8 cellular contexts compared by ENCODE assay signal in genomic region chr19:4343845-4344713, GRCh38. TPM values are rescaled to one million over a fixed set of nuclear protein-coding genes. Genes with fewer than 3 reads are reported as not detected.
DNase-seq lines count a peak whose midpoint lies in the region; ATAC-seq and TF ChIP-seq lines count a peak whose summit lies in the region.

No MANE protein-coding gene starts in this region.

- H3K4me3 ChIP-seq in HAP-1 = peak overlapping the region; percentile 36
- peak overlapping the region; percentile 66 for H3K4me3 ChIP-seq in smooth muscle cell

- no peak overlapping the region for H3K27ac ChIP-seq in smooth muscle cell (ENCODE audit: low read depth)

- peaks cover 5% of the 10 kb centered on the region for H3K36me3 Mint-ChIP-seq in T-helper 1 cell treated with Interleukin-12 subunit alpha and Interleukin-12 subunit beta and Interleukin-4 antibody, amounts not matched to agents 30 μg/mL and 1 μg/mL, for 36 hours (ENCODE audit: low read depth)

- ATAC-seq in left ventricle myocardium superior (no peak), GM21528 (IDR thresholded peaks at IDR 0.05; ENCODE audit: low FRiP score, unreplicated experiment) (no peak), HG02678 (IDR thresholded peaks at IDR 0.05; ENCODE audit: unreplicated experiment) (no peak), HG03025 (IDR thresholded peaks at IDR 0.05; ENCODE audit: low FRiP score, unreplicated experiment) (no peak)

- intact Hi-C loops in left ventricle myocardium superior (cut with micrococcal nuclease) = no loop called here

- H3K79me2 ChIP-seq in smooth muscle cell (ENCODE audit: low read depth) = no peaks in the 10 kb centered on the region

- no peak overlapping the region for H3K9ac ChIP-seq in smooth muscle cell (ENCODE audit: low read depth)

- peak overlapping the region; percentile 94 for H3K4me2 ChIP-seq in smooth muscle cell

- H4K20me1 ChIP-seq in smooth muscle cell (ENCODE audit: low read depth) = no peaks in the 10 kb centered on the region

- peaks cover 16% of the 10 kb centered on the region for H3K36me3 ChIP-seq in HAP-1 (replicated peaks)
- no peaks in the 10 kb centered on the region for H3K36me3 ChIP-seq in smooth muscle cell (ENCODE audit: low read depth)

- H3K27me3 Mint-ChIP-seq in T-helper 1 cell treated with Interleukin-12 subunit alpha and Interleukin-12 subunit beta and Interleukin-4 antibody, amounts not matched to agents 30 μg/mL and 1 μg/mL, for 36 hours (ENCODE audit: low read depth) = no peaks in the 10 kb centered on the region

- no peaks in the 10 kb centered on the region for H3K9me3 Mint-ChIP-seq in T-helper 1 cell treated with Interleukin-12 subunit alpha and Interleukin-12 subunit beta and Interleukin-4 antibody, amounts not matched to agents 30 μg/mL and 1 μg/mL, for 36 hours

- peak in 1 of 2 experiments; percentile 43 for DNase-seq in HAP-1 (ENCODE audit: low spot score in 2 of 2)
- DNase-seq in left ventricle myocardium superior = peak; percentile 46
- no peak for DNase-seq in smooth muscle cell (lab: John Stamatoyannopoulos, UW; ENCODE audit: unreplicated experiment)
- no peak for DNase-seq in NCI-H187 (lab: John Stamatoyannopoulos, UW)

- H3K9me3 ChIP-seq in HAP-1 (no peaks in the 10 kb centered on the region), smooth muscle cell (replicated peaks; ENCODE audit: low read depth) (no peaks in the 10 kb centered on the region)

- in situ Hi-C loops in HAP-1 (cut with MboI; ENCODE audit: low sequenced_read_pairs) = no loop called here

- H3K27me3 ChIP-seq in HAP-1 (ENCODE audit: low read depth) = no peaks in the 10 kb centered on the region
- H3K27me3 ChIP-seq in smooth muscle cell (ENCODE audit: low read depth) = no peaks in the 10 kb centered on the region

- H2AFZ ChIP-seq in smooth muscle cell (ENCODE audit: low read depth) = no peak overlapping the region

- WGBS in smooth muscle cell (ENCODE audit: low lambda C conversion rate) = 69% methylated on average over 20 of the region's 45 CpGs

- no peak for TF ChIP-seq CTCF in smooth muscle cell (IDR thresholded peaks at IDR 0.05; ENCODE audit: borderline replicate concordance, insufficient read depth, poor library complexity, severe bottlenecking)

- peaks cover 8% of the 10 kb centered on the region for H3K4me1 Mint-ChIP-seq in T-helper 1 cell treated with Interleukin-12 subunit alpha and Interleukin-12 subunit beta and Interleukin-4 antibody, amounts not matched to agents 30 μg/mL and 1 μg/mL, for 36 hours (ENCODE audit: low read depth)

- H3K4me3 Mint-ChIP-seq in T-helper 1 cell treated with Interleukin-12 subunit alpha and Interleukin-12 subunit beta and Interleukin-4 antibody, amounts not matched to agents 30 μg/mL and 1 μg/mL, for 36 hours = peak overlapping the region; percentile 90

- peaks cover 2% of the 10 kb centered on the region for H3K4me1 ChIP-seq in HAP-1
- peaks cover 11% of the 10 kb centered on the region for H3K4me1 ChIP-seq in smooth muscle cell (ENCODE audit: low read depth)

- no peak overlapping the region for H3K27ac Mint-ChIP-seq in T-helper 1 cell treated with Interleukin-12 subunit alpha and Interleukin-12 subunit beta and Interleukin-4 antibody, amounts not matched to agents 30 μg/mL and 1 μg/mL, for 36 hours

- peaks cover 7% of the 10 kb centered on the region for H3F3A ChIP-seq in smooth muscle cell (ENCODE audit: low read depth)

RNA-seq across cellular contexts. Expression of gene MPND, which starts 0.7 kb away (rescaled TPM):
- total RNA-seq in left ventricle myocardium superior (19.2 TPM), smooth muscle cell (2.4 and 3.9 TPM in 2 replicates)
- polyA plus RNA-seq in smooth muscle cell = 10.9 and 14.6 TPM in 2 replicates

RNA-seq across cellular contexts. Expression of gene STAP2, which starts 5.5 kb away (rescaled TPM):
- total RNA-seq in left ventricle myocardium superior (4.2 TPM), smooth muscle cell (10.7 and 13.0 TPM in 2 replicates)
- polyA plus RNA-seq in smooth muscle cell = 8.3 and 26.5 TPM in 2 replicates

RNA-seq across cellular contexts. Expression of gene FSD1, which starts 39.7 kb away (rescaled TPM):
- not detected for total RNA-seq in left ventricle myocardium superior
- 6.9 and 9.9 TPM in 2 replicates for total RNA-seq in smooth muscle cell
- polyA plus RNA-seq in smooth muscle cell = 16.0 and 16.5 TPM in 2 replicates

RNA-seq across cellular contexts. Expression of gene TMIGD2, which starts 41.9 kb away (rescaled TPM):
- total RNA-seq in left ventricle myocardium superior (not detected), smooth muscle cell (not detected in 2 replicates)
- not detected in 2 replicates for polyA plus RNA-seq in smooth muscle cell

RNA-seq across cellular contexts. Expression of gene SH3GL1, which starts 56.3 kb away (rescaled TPM):
- 19.1 TPM for total RNA-seq in left ventricle myocardium superior
- total RNA-seq in smooth muscle cell = 50.1 and 52.9 TPM in 2 replicates
- 120 and 132 TPM in 2 replicates for polyA plus RNA-seq in smooth muscle cell
